8 cellular contexts compared by ENCODE assay signal in the genomic region with DNA sequence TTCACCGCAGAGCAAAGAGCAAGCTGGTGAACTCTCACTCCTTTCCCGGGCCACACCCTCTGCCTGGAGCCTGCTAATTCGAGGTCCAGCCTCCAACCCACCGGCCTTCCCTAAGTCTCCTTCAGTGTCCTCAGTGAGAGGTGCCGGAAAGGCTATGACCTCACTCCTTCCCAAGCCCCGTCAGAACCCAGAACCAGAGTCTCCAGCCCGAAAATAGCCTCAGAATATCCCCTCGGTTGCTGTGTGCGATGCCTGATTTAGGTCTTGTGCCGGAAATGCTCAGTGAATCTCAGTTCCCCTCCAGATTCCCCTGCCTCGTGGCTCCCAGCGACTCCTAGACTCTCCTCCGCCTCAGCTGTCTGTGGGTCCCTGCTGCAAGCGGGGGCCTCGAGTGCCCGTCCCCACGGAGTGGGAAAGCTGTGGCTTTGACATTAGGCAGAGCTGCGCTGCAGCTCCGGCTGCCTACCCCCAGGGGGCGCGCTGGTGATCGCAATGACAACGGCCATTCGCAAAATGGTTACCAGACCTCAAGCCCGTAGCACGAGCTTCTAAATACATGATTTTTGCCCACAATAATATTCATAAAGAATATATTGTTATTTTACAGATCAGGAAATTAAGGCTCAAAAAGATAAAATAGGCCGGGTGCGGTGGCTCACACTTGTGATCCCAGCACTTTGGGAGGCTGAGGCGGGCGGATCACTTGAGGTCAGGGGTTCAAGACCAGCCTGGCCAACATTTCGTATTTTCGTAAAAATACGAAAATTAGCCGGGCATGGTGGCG. TPM values are rescaled to one million over a fixed set of nuclear protein-coding genes. Genes with fewer than 3 reads are reported as not detected.
DNase-seq lines count a peak whose midpoint lies in the region; ATAC-seq, FAIRE-seq and TF ChIP-seq lines count a peak whose summit lies in the region.

No MANE protein-coding gene starts in this region.

- TF ChIP-seq CTCF in KMS-11 (conservative IDR thresholded peaks at IDR 0.05; ENCODE audit: low read depth, low read length) (peak; percentile 87), K562 (IDR thresholded peaks at IDR 0.05 in 2 of 3, conservative IDR thresholded peaks at IDR 0.05 in 1 of 3; ENCODE audit: insufficient read depth in 2 of 3, low read depth in 1 of 3, low read length in 3 of 3) (peak; percentile 96 to 99 (median 97))

- no peaks in the 10 kb centered on the region for H3K36me3 ChIP-seq in KMS-11 (ENCODE audit: insufficient read depth)
- H3K36me3 ChIP-seq in K562 (ENCODE audit: control insufficient read depth, insufficient read depth, low read length), result no peaks in the 10 kb centered on the region
- no peaks in the 10 kb centered on the region for H3K36me3 ChIP-seq in iPS-15b (ENCODE audit: control insufficient read depth, insufficient read depth, low read length)
- H3K36me3 ChIP-seq in skeletal muscle satellite cell (ENCODE audit: insufficient read depth, low read length), result no peaks in the 10 kb centered on the region

- H3K27me3 ChIP-seq in KMS-11 (ENCODE audit: insufficient read depth, low read depth) (no peaks in the 10 kb centered on the region), K562 (ENCODE audit: control insufficient read depth in 2 of 2, insufficient read depth in 2 of 2, low read length in 2 of 2) (peaks cover 13 to 39% of the 10 kb centered on the region in 2 experiments; a peak in 4 of 5 replicates), iPS-15b (ENCODE audit: control insufficient read depth, insufficient read depth, low read length) (peaks cover 14% of the 10 kb centered on the region), skeletal muscle satellite cell (ENCODE audit: control insufficient read depth, insufficient read depth, low read length) (peaks cover 66% of the 10 kb centered on the region)

- no peaks in the 10 kb centered on the region for H3K9me1 ChIP-seq in K562 (ENCODE audit: control insufficient read depth, insufficient read depth, low read length)

- H3K9me3 ChIP-seq in K562 (replicated peaks; ENCODE audit: control insufficient read depth, insufficient read depth, low read depth, low read length) (no peaks in the 10 kb centered on the region), iPS-15b (ENCODE audit: control insufficient read depth, insufficient read depth, low read length) (no peaks in the 10 kb centered on the region), skeletal muscle satellite cell (replicated peaks; ENCODE audit: low read length) (no peaks in the 10 kb centered on the region)

- TF ChIP-seq POLR2A in K562 (conservative IDR thresholded peaks at IDR 0.05), result no peak

- no TSS peak for BruUV-seq in K562 (replicated peaks; lab: Mats Ljungman, UMichigan)

- CTCF ChIA-PET in K562 (lab: Yijun Ruan, JAX; ENCODE audit: low intra/inter-chr PET ratio), result interaction anchor here (1.0 to 2.1 kb wide), 2 partner anchors 20 to 340 kb away, joined by 3 to 21 read pairs; no protein-coding TSS in a partner anchor

- H3K4me2 ChIP-seq in KMS-11, result no peak overlapping the region
- H3K4me2 ChIP-seq in K562 (ENCODE audit: insufficient read depth, low read length), result peak overlapping the region; percentile 80
- H3K4me2 ChIP-seq in skeletal muscle satellite cell (ENCODE audit: low read length), result peak overlapping the region; percentile 20

- H2AFZ ChIP-seq in KMS-11 (ENCODE audit: low read depth) (peak overlapping the region; percentile 71), K562 (ENCODE audit: low read depth, low read length) (peak overlapping the region; percentile 90)

- H3K4me3 ChIP-seq in KMS-11 (IDR thresholded peaks at IDR 0.05; ENCODE audit: insufficient read depth, low read depth, low read length), result no peak overlapping the region
- H3K4me3 ChIP-seq in K562, result peak overlapping the region; percentile 15; the same call in 1 of the 2 replicates
- peak overlapping the region; percentile 60 for H3K4me3 ChIP-seq in iPS-15b (ENCODE audit: low read depth, low read length)
- no peak overlapping the region for H3K4me3 ChIP-seq in skeletal muscle satellite cell (ENCODE audit: low read length)

- FAIRE-seq in K562 (lab: Jason Lieb, UNC), result peak; percentile 94

- H3K4me1 ChIP-seq in KMS-11 (ENCODE audit: low read depth, poor library complexity, severe bottlenecking), result peaks cover 8% of the 10 kb centered on the region
- peaks cover 7 to 12% of the 10 kb centered on the region in 2 experiments; a peak in 4 of 5 replicates for H3K4me1 ChIP-seq in K562 (replicated peaks in 1 of 2; ENCODE audit: control insufficient read depth in 2 of 2, insufficient read depth in 2 of 2, low read length in 2 of 2)
- H3K4me1 ChIP-seq in iPS-15b (ENCODE audit: control insufficient read depth, insufficient read depth, low read length), result peaks cover 5% of the 10 kb centered on the region
- no peaks in the 10 kb centered on the region for H3K4me1 ChIP-seq in skeletal muscle satellite cell (ENCODE audit: control insufficient read depth, insufficient read depth, low read length)

- 7% methylated on average over 35 of the region's 35 CpGs for WGBS in K562 (ENCODE audit: insufficient coverage, low coverage, missing lambda C conversion rate)

- H3K27ac ChIP-seq in KMS-11, result no peak overlapping the region
- H3K27ac ChIP-seq in K562 (ENCODE audit: extremely low read depth, low read depth, low read length), result no peak overlapping the region

- H3K9ac ChIP-seq in KMS-11 (no peak overlapping the region), K562 (ENCODE audit: insufficient read depth in 1 of 2, low read depth in 2 of 2, low read length in 2 of 2) (peak overlapping the region; percentile 24 to 89; a peak in 3 of 4 replicates), iPS-15b (ENCODE audit: low read depth, low read length) (peak overlapping the region; percentile 1), skeletal muscle satellite cell (ENCODE audit: low read depth, low read length) (no peak overlapping the region)

- no peak for TF ChIP-seq EP300 in K562 (IDR thresholded peaks at IDR 0.05; ENCODE audit: low read length)

- peak; percentile 84 to 86 for TF ChIP-seq RAD21 in K562 (CRISPR knock-in tag; conservative IDR thresholded peaks at IDR 0.05 in 1 of 2, IDR thresholded peaks at IDR 0.05 in 1 of 2)

- DNase-seq in ELR (ENCODE audit: low read depth) (peak; percentile 75), UCSD-AML1 (lab: John Stamatoyannopoulos, UW; ENCODE audit: unreplicated experiment) (peak; percentile 60), K562 (ENCODE audit: extremely low read depth in 1 of 4, low spot score in 3 of 4) (peak; percentile 84 to 89 (median 86)), NCI-H128 (lab: John Stamatoyannopoulos, UW; ENCODE audit: unreplicated experiment) (no peak)

- peak; percentile 93 for ATAC-seq in K562
- ATAC-seq in HG03457 (IDR thresholded peaks at IDR 0.05; ENCODE audit: unreplicated experiment), result no peak

- in situ Hi-C loops in K562 (cut with MboI), result no loop called here

- H3K79me2 ChIP-seq in KMS-11 (ENCODE audit: insufficient read depth, low read depth), result no peaks in the 10 kb centered on the region
- H3K79me2 ChIP-seq in K562 (ENCODE audit: control insufficient read depth, insufficient read depth, low read length), result no peaks in the 10 kb centered on the region

- POLR2A ChIA-PET in K562 (lab: Yijun Ruan, JAX), result interaction anchor here (0.6 to 2.2 kb wide), 8 partner anchors 8 to 255 kb away, joined by 3 to 20 read pairs (median 4); no protein-coding TSS in a partner anchor

- H4K20me1 ChIP-seq in KMS-11 (ENCODE audit: insufficient read depth) (no peaks in the 10 kb centered on the region), K562 (replicated peaks; ENCODE audit: control insufficient read depth, insufficient read depth, low read length) (no peaks in the 10 kb centered on the region)

- intact Hi-C loops in K562 (cut with micrococcal nuclease), result loop anchor here (1.0 kb wide), 1 partner anchor 19 kb away; no protein-coding TSS in a partner anchor

TF ChIP-seq in K562, 482 proteins besides CTCF, POLR2A, EP300 and RAD21 (continues in another document):
- TF ChIP-seq IRF2 (CRISPR knock-in tag; IDR thresholded peaks at IDR 0.05), result no peak

RNA-seq across cellular contexts. Expression of gene BNIP5, which starts 4.2 kb away (rescaled TPM):
- total RNA-seq in K562 (2011; cell fraction: chromatin; rRNA removed; ENCODE audit: low replicate concordance), result not detected in 2 replicates
- total RNA-seq in K562 (2011; cell fraction: nucleolus; rRNA removed), result not detected in 2 replicates
- not detected in 2 replicates for total RNA-seq in K562 (2011; cell fraction: nucleoplasm; rRNA removed)
- total RNA-seq in K562 (2014; rRNA removed) (not detected in 2 replicates), K562 (2014; rRNA removed; fragmentation: Illumina TruSeq; extraction: Trizol) (not detected in 2 replicates), K562 (2015; rRNA removed; fragmentation: Illumina TruSeq; extraction: Trizol) (not detected in 2 replicates), K562 (2021) (not detected in 2 replicates)
- polyA plus RNA-seq in K562 (2011; rRNA removed) (not detected in 2 replicates), K562 (2014; fragmentation: Illumina TruSeq; extraction: Trizol) (not detected in 2 replicates), K562 (2014; fragmentation: Nextera tagmentation; extraction: Ambion mirVana) (not detected), K562 (2014; rRNA removed) (not detected in 2 replicates)
- polyA plus RNA-seq in K562 (2011; cell fraction: cytosol; rRNA removed), result not detected in 2 replicates
- polyA plus RNA-seq in K562 (2011; cell fraction: nucleus; rRNA removed), result not detected in 2 replicates
- not detected in 2 replicates for polyA plus RNA-seq in K562 (2012)
- not detected in 2 replicates for polyA minus RNA-seq in K562 (2011; rRNA and poly(A)+ RNA removed)
- polyA minus RNA-seq in K562 (2011; cell fraction: cytosol; rRNA and poly(A)+ RNA removed), result not detected in 2 replicates
- polyA minus RNA-seq in K562 (2011; cell fraction: nucleus; rRNA and poly(A)+ RNA removed), result not detected in 2 replicates
- not detected in 2 replicates for total RNA-seq in skeletal muscle satellite cell (2012; rRNA removed)

RNA-seq across cellular contexts. Expression of gene ETV7, which starts 46.6 kb away (rescaled TPM):
- total RNA-seq in K562 (2011; cell fraction: chromatin; rRNA removed; ENCODE audit: low replicate concordance), result not detected in 2 replicates
- not detected in 2 replicates for total RNA-seq in K562 (2011; cell fraction: nucleolus; rRNA removed)
- not detected in 2 replicates for total RNA-seq in K562 (2011; cell fraction: nucleoplasm; rRNA removed)
- total RNA-seq in K562 (2014; rRNA removed) (0.12 TPM in 1 of 2 replicates, not detected in the other), K562 (2014; rRNA removed; fragmentation: Illumina TruSeq; extraction: Trizol) (0.16 and 0.22 TPM in 2 replicates), K562 (2015; rRNA removed; fragmentation: Illumina TruSeq; extraction: Trizol) (not detected in 2 replicates), K562 (2021) (0.16 and 0.22 TPM in 2 replicates)
- polyA plus RNA-seq in K562 (2011; rRNA removed) (0.07 TPM in 1 of 2 replicates, not detected in the other), K562 (2014; fragmentation: Illumina TruSeq; extraction: Trizol) (0.12 and 0.32 TPM in 2 replicates), K562 (2014; fragmentation: Nextera tagmentation; extraction: Ambion mirVana) (under 1 TPM; 0.08 to 0.17 TPM), K562 (2014; rRNA removed) (not detected in 2 replicates)
- not detected in 2 replicates for polyA plus RNA-seq in K562 (2011; cell fraction: cytosol; rRNA removed)
- not detected in 2 replicates for polyA plus RNA-seq in K562 (2011; cell fraction: nucleus; rRNA removed)
- polyA plus RNA-seq in K562 (2012), result 0.07 and 0.14 TPM in 2 replicates
- not detected in 2 replicates for polyA minus RNA-seq in K562 (2011; rRNA and poly(A)+ RNA removed)
- not detected in 2 replicates for polyA minus RNA-seq in K562 (2011; cell fraction: cytosol; rRNA and poly(A)+ RNA removed)
- polyA minus RNA-seq in K562 (2011; cell fraction: nucleus; rRNA and poly(A)+ RNA removed), result not detected in 2 replicates
- not detected in 2 replicates for total RNA-seq in skeletal muscle satellite cell (2012; rRNA removed)

Comparison
In these comparisons a context has a peak if more than half of its experiments do, and no peak if none do; other contexts are left out.
1. H3K4me3 ChIP-seq: peak in K562 (single experiment) and iPS-15b (single experiment); none in KMS-11 (single experiment) and skeletal muscle satellite cell (single experiment).
2. H3K9ac ChIP-seq: peak in K562 (2 of 2) and iPS-15b (single experiment); none in KMS-11 (single experiment) and skeletal muscle satellite cell (single experiment).